In the genomic region with DNA sequence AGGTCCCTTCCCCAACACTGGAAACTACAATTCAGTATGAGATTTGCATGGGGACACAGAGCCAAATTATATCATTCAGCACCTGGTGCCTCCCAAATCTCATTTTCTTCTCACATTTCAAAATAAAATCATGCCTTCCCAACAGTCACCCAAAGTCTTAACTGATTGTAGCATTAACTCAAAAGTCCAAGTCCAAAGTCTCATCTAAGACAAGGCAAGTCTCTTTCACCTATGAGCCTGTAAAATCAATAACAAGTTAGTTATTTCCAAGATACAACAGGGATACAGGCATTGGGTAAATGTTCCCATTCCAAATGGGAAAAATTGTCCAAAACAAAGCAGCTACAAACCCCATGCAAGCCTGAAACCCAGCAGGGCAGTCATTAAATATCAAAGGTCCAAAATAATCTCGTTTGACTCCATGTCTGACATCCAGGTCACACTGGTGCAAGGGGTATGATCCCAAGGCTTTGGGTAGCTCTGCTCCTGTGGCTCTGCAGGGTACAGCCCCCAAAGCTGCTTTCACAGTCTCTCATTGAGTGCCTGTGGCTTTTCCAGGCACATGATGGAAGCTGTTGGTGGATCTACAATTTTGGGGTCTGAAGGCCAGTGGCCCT, we compare ENCODE assay signal across 35 cellular contexts.
"Had no signal": no experiment of that assay in that cellular context is flagged by ENCODE, and none has a peak within 500 bp of the region (broad histone marks: within the 10 kb centered on the region; RNA-seq: fewer than 3 reads in every experiment).

No MANE protein-coding gene starts in this region.

- H3K4me2 ChIP-seq: KMS-11 had no signal

- H3K9ac ChIP-seq: KMS-11 had no signal

- DNase-seq: Karpas-422, Kasumi-1, KG1, MG63, MM.1S, MV-4-11, NCI-H1048, NCI-H1092, NCI-H1092 treated with DMSO at 0.1 percent for 48 hours, NCI-H1105, NCI-H1105 treated with DMSO at 0.1 percent for 48 hours, NCI-H1417, NCI-H1417 treated with DMSO at 0.1 percent for 48 hours, NCI-H1436, NCI-H1436 treated with DMSO at 0.1 percent for 48 hours, NCI-H146, NCI-H1694, NCI-H1694 treated with DMSO at 0.1 percent for 48 hours, NCI-H187, NCI-H187 treated with DMSO at 0.1 percent for 48 hours, NCI-H1930, NCI-H2029, NCI-H2029 treated with DMSO at 0.1 percent for 48 hours, NCI-H2081, NCI-H2081 treated with DMSO at 0.1 percent for 48 hours, NCI-H2107, NCI-H2171, NCI-H2171 treated with DMSO at 0.1 percent for 48 hours, NCI-H2227 treated with DMSO at 0.1 percent for 48 hours, NCI-H345, NCI-H446, NCI-H446 treated with DMSO at 0.1 percent for 48 hours, NCI-H510A, NCI-H510A treated with DMSO at 0.1 percent for 48 hours had no signal

- H3K36me3 ChIP-seq: MG63 had no signal

- H3K27ac ChIP-seq: KMS-11 had no signal

- H3K4me3 ChIP-seq: MG63 had no signal

- H3K27me3 ChIP-seq: MG63 had no signal
